ENCODE assay signal across 1 cellular context in the genomic region with DNA sequence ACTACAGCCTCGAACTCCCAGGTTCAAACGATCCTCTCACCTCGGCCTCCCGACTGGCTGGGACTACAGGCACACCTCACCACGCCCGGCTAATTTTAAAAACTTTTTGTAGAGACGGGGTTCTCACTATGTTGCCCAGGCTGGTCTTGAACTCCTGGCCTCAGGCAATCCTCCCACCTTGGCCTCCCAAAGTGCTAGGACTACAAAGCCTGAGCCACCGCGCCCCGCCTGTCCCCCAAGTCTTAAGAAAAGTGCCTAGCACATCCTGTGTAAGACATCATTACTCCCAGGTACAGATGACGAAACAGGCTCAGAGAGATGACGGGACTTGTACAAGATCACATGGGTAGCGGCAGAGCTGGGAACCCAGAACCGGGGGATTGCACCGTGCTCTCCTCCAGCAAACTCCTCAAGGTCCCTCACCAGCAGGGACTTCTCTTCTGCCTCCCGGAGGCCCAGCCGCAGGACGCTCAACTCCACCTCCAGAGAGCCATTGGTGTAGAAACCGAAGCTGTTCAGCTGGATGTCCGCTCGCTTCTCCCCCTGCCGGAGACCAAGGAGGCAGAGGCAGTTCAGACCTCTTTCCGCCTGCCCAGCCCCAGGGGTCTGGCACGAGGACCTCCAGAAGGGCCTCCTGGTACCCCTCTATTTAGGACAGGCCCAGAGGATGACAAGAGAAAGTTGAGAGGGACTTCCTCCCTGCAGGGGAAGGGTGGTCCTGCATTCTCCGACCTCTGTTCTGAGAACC.
TF ChIP-seq lines count a peak whose summit lies in the region.

No MANE protein-coding gene starts in this region.

TF ChIP-seq in HepG2, 621 proteins besides CTCF, POLR2A, EP300 and RAD21 (continued from another document and continues in another):
- TF ChIP-seq, protein P1, sequence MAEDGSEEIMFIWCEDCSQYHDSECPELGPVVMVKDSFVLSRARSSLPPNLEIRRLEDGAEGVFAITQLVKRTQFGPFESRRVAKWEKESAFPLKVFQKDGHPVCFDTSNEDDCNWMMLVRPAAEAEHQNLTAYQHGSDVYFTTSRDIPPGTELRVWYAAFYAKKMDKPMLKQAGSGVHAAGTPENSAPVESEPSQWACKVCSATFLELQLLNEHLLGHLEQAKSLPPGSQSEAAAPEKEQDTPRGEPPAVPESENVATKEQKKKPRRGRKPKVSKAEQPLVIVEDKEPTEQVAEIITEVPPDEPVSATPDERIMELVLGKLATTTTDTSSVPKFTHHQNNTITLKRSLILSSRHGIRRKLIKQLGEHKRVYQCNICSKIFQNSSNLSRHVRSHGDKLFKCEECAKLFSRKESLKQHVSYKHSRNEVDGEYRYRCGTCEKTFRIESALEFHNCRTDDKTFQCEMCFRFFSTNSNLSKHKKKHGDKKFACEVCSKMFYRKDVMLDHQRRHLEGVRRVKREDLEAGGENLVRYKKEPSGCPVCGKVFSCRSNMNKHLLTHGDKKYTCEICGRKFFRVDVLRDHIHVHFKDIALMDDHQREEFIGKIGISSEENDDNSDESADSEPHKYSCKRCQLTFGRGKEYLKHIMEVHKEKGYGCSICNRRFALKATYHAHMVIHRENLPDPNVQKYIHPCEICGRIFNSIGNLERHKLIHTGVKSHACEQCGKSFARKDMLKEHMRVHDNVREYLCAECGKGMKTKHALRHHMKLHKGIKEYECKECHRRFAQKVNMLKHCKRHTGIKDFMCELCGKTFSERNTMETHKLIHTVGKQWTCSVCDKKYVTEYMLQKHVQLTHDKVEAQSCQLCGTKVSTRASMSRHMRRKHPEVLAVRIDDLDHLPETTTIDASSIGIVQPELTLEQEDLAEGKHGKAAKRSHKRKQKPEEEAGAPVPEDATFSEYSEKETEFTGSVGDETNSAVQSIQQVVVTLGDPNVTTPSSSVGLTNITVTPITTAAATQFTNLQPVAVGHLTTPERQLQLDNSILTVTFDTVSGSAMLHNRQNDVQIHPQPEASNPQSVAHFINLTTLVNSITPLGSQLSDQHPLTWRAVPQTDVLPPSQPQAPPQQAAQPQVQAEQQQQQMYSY (CRISPR knock-in tag; IDR thresholded peaks at IDR 0.05), result no peak
- TF ChIP-seq, protein P2, sequence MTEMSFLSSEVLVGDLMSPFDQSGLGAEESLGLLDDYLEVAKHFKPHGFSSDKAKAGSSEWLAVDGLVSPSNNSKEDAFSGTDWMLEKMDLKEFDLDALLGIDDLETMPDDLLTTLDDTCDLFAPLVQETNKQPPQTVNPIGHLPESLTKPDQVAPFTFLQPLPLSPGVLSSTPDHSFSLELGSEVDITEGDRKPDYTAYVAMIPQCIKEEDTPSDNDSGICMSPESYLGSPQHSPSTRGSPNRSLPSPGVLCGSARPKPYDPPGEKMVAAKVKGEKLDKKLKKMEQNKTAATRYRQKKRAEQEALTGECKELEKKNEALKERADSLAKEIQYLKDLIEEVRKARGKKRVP (CRISPR knock-in tag; IDR thresholded peaks at IDR 0.05), result no peak
- TF ChIP-seq, protein P3, sequence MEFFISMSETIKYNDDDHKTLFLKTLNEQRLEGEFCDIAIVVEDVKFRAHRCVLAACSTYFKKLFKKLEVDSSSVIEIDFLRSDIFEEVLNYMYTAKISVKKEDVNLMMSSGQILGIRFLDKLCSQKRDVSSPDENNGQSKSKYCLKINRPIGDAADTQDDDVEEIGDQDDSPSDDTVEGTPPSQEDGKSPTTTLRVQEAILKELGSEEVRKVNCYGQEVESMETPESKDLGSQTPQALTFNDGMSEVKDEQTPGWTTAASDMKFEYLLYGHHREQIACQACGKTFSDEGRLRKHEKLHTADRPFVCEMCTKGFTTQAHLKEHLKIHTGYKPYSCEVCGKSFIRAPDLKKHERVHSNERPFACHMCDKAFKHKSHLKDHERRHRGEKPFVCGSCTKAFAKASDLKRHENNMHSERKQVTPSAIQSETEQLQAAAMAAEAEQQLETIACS (CRISPR knock-in tag; IDR thresholded peaks at IDR 0.05), result no peak
- TF ChIP-seq KAT8 (CRISPR knock-in tag; IDR thresholded peaks at IDR 0.05) (no peak; the same call in 1 of the 2 replicates), XRCC5 (optimal IDR thresholded peaks at IDR 0.05; ENCODE audit: low read length) (peak; percentile 82), MAF1 (CRISPR knock-in tag; IDR thresholded peaks at IDR 0.05; ENCODE audit: borderline replicate concordance) (no peak), ZFP36L1 (CRISPR knock-in tag; IDR thresholded peaks at IDR 0.05) (no peak), ZNF564 (CRISPR knock-in tag; IDR thresholded peaks at IDR 0.05) (no peak), NONO (IDR thresholded peaks at IDR 0.05) (no peak), NONO (CRISPR knock-in tag; conservative IDR thresholded peaks at IDR 0.05) (no peak), POLR2AphosphoS5 (IDR thresholded peaks at IDR 0.05; ENCODE audit: low read depth, low read length) (no peak), ZNF44 (CRISPR knock-in tag; IDR thresholded peaks at IDR 0.05) (0 out of 2 replicates have a peak, but pooled peaks have one; percentile 42), ZNF709 (CRISPR knock-in tag; IDR thresholded peaks at IDR 0.05) (no peak), ZNF101 (CRISPR knock-in tag; IDR thresholded peaks at IDR 0.05; ENCODE audit: borderline replicate concordance, low read depth) (no peak), SIX1 (CRISPR knock-in tag; IDR thresholded peaks at IDR 0.05; ENCODE audit: borderline replicate concordance) (no peak), ZNF235 (CRISPR knock-in tag; IDR thresholded peaks at IDR 0.05; ENCODE audit: borderline replicate concordance) (no peak), FOXC1 (CRISPR knock-in tag; IDR thresholded peaks at IDR 0.05; ENCODE audit: borderline replicate concordance) (no peak), CENPX (CRISPR knock-in tag; IDR thresholded peaks at IDR 0.05) (no peak), ZNF543 (CRISPR knock-in tag; IDR thresholded peaks at IDR 0.05) (no peak), ZNF292 (CRISPR knock-in tag; IDR thresholded peaks at IDR 0.05; ENCODE audit: borderline replicate concordance, low read depth) (no peak), ZNF136 (CRISPR knock-in tag; IDR thresholded peaks at IDR 0.05; ENCODE audit: low read depth) (no peak), RFXANK (CRISPR knock-in tag; IDR thresholded peaks at IDR 0.05) (no peak), GLI4 (CRISPR knock-in tag; IDR thresholded peaks at IDR 0.05; ENCODE audit: borderline replicate concordance) (no peak), ZNF652 (CRISPR knock-in tag; IDR thresholded peaks at IDR 0.05; ENCODE audit: borderline replicate concordance, low read depth) (no peak), PPARG (CRISPR knock-in tag; conservative IDR thresholded peaks at IDR 0.05) (peak; percentile 25; the same call in 1 of the 2 replicates), PHF5A (CRISPR knock-in tag; IDR thresholded peaks at IDR 0.05; ENCODE audit: low read depth, unreplicated experiment) (no peak), ZNF253 (CRISPR knock-in tag; IDR thresholded peaks at IDR 0.05; ENCODE audit: borderline replicate concordance) (no peak), RARG (CRISPR knock-in tag; IDR thresholded peaks at IDR 0.05; ENCODE audit: low read depth) (no peak), TCF7 (IDR thresholded peaks at IDR 0.05; ENCODE audit: low read depth) (no peak), THAP11 (CRISPR knock-in tag; IDR thresholded peaks at IDR 0.05) (no peak), HOXA5 (CRISPR knock-in tag; IDR thresholded peaks at IDR 0.05) (no peak), MBNL3 (CRISPR knock-in tag; conservative IDR thresholded peaks at IDR 0.05) (no peak), NR2F6 (IDR thresholded peaks at IDR 0.05) (0 out of 2 replicates have a peak, but pooled peaks have one; percentile 16), NR2F6 (CRISPR knock-in tag; IDR thresholded peaks at IDR 0.05) (peak; percentile 24; the same call in 1 of the 2 replicates), TAF1 (CRISPR knock-in tag; IDR thresholded peaks at IDR 0.05) (peak; percentile 46), MAFG (CRISPR knock-in tag; IDR thresholded peaks at IDR 0.05) (no peak)
- TF ChIP-seq, protein P4, sequence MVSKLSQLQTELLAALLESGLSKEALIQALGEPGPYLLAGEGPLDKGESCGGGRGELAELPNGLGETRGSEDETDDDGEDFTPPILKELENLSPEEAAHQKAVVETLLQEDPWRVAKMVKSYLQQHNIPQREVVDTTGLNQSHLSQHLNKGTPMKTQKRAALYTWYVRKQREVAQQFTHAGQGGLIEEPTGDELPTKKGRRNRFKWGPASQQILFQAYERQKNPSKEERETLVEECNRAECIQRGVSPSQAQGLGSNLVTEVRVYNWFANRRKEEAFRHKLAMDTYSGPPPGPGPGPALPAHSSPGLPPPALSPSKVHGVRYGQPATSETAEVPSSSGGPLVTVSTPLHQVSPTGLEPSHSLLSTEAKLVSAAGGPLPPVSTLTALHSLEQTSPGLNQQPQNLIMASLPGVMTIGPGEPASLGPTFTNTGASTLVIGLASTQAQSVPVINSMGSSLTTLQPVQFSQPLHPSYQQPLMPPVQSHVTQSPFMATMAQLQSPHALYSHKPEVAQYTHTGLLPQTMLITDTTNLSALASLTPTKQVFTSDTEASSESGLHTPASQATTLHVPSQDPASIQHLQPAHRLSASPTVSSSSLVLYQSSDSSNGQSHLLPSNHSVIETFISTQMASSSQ (IDR thresholded peaks at IDR 0.05; ENCODE audit: low read depth), result no peak
- TF ChIP-seq, protein P4 (CRISPR knock-in tag; IDR thresholded peaks at IDR 0.05; ENCODE audit: borderline replicate concordance), result no peak
- TF ChIP-seq, protein P5, sequence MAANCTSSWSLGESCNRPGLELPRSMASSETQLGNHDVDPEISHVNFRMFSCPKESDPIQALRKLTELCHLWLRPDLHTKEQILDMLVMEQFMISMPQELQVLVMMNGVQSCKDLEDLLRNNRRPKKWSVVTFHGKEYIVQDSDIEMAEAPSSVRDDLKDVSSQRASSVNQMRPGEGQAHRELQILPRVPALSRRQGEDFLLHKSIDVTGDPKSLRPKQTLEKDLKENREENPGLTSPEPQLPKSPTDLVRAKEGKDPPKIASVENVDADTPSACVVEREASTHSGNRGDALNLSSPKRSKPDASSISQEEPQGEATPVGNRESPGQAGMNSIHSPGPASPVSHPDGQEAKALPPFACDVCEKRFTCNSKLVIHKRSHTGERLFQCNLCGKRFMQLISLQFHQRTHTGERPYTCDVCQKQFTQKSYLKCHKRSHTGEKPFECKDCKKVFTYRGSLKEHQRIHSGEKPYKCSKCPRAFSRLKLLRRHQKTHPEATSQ (CRISPR knock-in tag; IDR thresholded peaks at IDR 0.05; ENCODE audit: borderline replicate concordance), result no peak
- TF ChIP-seq, protein P6, sequence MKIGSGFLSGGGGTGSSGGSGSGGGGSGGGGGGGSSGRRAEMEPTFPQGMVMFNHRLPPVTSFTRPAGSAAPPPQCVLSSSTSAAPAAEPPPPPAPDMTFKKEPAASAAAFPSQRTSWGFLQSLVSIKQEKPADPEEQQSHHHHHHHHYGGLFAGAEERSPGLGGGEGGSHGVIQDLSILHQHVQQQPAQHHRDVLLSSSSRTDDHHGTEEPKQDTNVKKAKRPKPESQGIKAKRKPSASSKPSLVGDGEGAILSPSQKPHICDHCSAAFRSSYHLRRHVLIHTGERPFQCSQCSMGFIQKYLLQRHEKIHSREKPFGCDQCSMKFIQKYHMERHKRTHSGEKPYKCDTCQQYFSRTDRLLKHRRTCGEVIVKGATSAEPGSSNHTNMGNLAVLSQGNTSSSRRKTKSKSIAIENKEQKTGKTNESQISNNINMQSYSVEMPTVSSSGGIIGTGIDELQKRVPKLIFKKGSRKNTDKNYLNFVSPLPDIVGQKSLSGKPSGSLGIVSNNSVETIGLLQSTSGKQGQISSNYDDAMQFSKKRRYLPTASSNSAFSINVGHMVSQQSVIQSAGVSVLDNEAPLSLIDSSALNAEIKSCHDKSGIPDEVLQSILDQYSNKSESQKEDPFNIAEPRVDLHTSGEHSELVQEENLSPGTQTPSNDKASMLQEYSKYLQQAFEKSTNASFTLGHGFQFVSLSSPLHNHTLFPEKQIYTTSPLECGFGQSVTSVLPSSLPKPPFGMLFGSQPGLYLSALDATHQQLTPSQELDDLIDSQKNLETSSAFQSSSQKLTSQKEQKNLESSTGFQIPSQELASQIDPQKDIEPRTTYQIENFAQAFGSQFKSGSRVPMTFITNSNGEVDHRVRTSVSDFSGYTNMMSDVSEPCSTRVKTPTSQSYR (CRISPR knock-in tag; IDR thresholded peaks at IDR 0.05; ENCODE audit: borderline replicate concordance), result no peak
- TF ChIP-seq, protein P7, sequence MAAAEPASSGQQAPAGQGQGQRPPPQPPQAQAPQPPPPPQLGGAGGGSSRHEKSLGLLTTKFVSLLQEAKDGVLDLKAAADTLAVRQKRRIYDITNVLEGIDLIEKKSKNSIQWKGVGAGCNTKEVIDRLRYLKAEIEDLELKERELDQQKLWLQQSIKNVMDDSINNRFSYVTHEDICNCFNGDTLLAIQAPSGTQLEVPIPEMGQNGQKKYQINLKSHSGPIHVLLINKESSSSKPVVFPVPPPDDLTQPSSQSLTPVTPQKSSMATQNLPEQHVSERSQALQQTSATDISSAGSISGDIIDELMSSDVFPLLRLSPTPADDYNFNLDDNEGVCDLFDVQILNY (CRISPR knock-in tag; conservative IDR thresholded peaks at IDR 0.05), result no peak
- TF ChIP-seq, protein P8, sequence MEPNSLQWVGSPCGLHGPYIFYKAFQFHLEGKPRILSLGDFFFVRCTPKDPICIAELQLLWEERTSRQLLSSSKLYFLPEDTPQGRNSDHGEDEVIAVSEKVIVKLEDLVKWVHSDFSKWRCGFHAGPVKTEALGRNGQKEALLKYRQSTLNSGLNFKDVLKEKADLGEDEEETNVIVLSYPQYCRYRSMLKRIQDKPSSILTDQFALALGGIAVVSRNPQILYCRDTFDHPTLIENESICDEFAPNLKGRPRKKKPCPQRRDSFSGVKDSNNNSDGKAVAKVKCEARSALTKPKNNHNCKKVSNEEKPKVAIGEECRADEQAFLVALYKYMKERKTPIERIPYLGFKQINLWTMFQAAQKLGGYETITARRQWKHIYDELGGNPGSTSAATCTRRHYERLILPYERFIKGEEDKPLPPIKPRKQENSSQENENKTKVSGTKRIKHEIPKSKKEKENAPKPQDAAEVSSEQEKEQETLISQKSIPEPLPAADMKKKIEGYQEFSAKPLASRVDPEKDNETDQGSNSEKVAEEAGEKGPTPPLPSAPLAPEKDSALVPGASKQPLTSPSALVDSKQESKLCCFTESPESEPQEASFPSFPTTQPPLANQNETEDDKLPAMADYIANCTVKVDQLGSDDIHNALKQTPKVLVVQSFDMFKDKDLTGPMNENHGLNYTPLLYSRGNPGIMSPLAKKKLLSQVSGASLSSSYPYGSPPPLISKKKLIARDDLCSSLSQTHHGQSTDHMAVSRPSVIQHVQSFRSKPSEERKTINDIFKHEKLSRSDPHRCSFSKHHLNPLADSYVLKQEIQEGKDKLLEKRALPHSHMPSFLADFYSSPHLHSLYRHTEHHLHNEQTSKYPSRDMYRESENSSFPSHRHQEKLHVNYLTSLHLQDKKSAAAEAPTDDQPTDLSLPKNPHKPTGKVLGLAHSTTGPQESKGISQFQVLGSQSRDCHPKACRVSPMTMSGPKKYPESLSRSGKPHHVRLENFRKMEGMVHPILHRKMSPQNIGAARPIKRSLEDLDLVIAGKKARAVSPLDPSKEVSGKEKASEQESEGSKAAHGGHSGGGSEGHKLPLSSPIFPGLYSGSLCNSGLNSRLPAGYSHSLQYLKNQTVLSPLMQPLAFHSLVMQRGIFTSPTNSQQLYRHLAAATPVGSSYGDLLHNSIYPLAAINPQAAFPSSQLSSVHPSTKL (CRISPR knock-in tag; IDR thresholded peaks at IDR 0.05), result peak; percentile 29; the same call in 1 of the 2 replicates
